1 cellular context compared by ENCODE assay signal in the genomic region with DNA sequence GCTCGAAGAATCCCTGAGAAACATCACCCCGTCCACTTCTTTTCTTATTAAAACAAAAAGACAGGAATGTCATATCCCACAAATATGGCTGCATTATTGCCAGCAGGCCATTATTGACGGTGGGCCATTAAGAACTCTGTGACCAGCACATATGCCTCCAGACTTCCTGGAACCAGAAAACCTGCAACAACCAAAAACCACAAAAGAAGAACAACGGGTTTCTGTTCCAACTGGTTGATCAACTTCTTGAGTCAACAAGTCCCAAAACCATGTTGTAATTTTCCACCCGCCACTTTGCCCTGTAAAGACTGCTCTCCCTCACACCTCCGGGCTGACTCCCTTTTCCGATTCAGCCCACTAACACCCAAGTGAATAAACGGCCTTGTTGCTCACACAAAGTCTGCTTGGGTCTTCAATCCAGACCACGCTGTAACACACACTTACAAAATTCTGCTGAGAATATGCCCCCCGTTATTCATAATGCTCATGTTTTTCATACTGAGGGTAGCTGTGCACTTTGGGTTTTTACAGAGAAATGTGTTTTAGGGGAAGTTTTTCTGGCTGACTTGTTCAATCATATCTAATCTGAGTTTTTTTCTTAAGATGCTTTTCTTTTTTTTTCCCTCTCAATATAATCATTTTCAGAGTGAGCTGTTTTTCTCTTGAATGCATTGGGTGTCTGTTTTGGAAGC.
A peak's percentile ranks its signal among the peaks of the same experiment; 100 is the strongest.
TF ChIP-seq lines count a peak whose summit lies in the region.

No MANE protein-coding gene starts in this region.

TF ChIP-seq in HepG2, 621 proteins besides CTCF, POLR2A, EP300 and RAD21 (continued from another document and continues in another):
- TF ChIP-seq, protein P1, sequence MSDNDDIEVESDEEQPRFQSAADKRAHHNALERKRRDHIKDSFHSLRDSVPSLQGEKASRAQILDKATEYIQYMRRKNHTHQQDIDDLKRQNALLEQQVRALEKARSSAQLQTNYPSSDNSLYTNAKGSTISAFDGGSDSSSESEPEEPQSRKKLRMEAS (IDR thresholded peaks at IDR 0.05) = peak; percentile 51
- TF ChIP-seq MIER3 (CRISPR knock-in tag; IDR thresholded peaks at IDR 0.05; ENCODE audit: borderline replicate concordance) = peak; percentile 44; the same call in 1 of the 2 replicates
- TF ChIP-seq SAP130 (CRISPR knock-in tag; IDR thresholded peaks at IDR 0.05; ENCODE audit: low read depth) = peak; percentile 54; the same call in 1 of the 2 replicates
- TF ChIP-seq KLF16 (CRISPR knock-in tag; IDR thresholded peaks at IDR 0.05) = peak in 1 of 2 experiments; percentile 51; a peak in 1 of 4 replicates
- TF ChIP-seq CREM (IDR thresholded peaks at IDR 0.05) = 0 out of 2 replicates have a peak, but pooled peaks have one; percentile 32
- no peak for TF ChIP-seq CREM (CRISPR knock-in tag; IDR thresholded peaks at IDR 0.05)
- TF ChIP-seq SIX1 (CRISPR knock-in tag; IDR thresholded peaks at IDR 0.05; ENCODE audit: borderline replicate concordance) = peak; percentile 9; the same call in 1 of the 2 replicates
- TF ChIP-seq, protein P2, sequence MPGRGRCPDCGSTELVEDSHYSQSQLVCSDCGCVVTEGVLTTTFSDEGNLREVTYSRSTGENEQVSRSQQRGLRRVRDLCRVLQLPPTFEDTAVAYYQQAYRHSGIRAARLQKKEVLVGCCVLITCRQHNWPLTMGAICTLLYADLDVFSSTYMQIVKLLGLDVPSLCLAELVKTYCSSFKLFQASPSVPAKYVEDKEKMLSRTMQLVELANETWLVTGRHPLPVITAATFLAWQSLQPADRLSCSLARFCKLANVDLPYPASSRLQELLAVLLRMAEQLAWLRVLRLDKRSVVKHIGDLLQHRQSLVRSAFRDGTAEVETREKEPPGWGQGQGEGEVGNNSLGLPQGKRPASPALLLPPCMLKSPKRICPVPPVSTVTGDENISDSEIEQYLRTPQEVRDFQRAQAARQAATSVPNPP (CRISPR knock-in tag; IDR thresholded peaks at IDR 0.05) = no peak
- peak; percentile 29; the same call in 1 of the 2 replicates for TF ChIP-seq TGIF2 (CRISPR knock-in tag; IDR thresholded peaks at IDR 0.05)
- no peak for TF ChIP-seq ZNF17 (CRISPR knock-in tag; IDR thresholded peaks at IDR 0.05)
- TF ChIP-seq NCOA2 (CRISPR knock-in tag; IDR thresholded peaks at IDR 0.05) = peak; percentile 73
- no peak for TF ChIP-seq TMF1 (CRISPR knock-in tag; IDR thresholded peaks at IDR 0.05; ENCODE audit: low read depth)
- TF ChIP-seq ZFP82 (CRISPR knock-in tag; IDR thresholded peaks at IDR 0.05; ENCODE audit: borderline replicate concordance) = no peak
- TF ChIP-seq, protein P3, sequence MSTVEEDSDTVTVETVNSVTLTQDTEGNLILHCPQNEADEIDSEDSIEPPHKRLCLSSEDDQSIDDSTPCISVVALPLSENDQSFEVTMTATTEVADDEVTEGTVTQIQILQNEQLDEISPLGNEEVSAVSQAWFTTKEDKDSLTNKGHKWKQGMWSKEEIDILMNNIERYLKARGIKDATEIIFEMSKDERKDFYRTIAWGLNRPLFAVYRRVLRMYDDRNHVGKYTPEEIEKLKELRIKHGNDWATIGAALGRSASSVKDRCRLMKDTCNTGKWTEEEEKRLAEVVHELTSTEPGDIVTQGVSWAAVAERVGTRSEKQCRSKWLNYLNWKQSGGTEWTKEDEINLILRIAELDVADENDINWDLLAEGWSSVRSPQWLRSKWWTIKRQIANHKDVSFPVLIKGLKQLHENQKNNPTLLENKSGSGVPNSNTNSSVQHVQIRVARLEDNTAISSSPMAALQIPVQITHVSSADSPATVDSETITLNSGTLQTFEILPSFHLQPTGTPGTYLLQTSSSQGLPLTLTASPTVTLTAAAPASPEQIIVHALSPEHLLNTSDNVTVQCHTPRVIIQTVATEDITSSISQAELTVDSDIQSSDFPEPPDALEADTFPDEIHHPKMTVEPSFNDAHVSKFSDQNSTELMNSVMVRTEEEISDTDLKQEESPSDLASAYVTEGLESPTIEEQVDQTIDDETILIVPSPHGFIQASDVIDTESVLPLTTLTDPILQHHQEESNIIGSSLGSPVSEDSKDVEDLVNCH (CRISPR knock-in tag; IDR thresholded peaks at IDR 0.05) = no peak
- TF ChIP-seq, protein P4, sequence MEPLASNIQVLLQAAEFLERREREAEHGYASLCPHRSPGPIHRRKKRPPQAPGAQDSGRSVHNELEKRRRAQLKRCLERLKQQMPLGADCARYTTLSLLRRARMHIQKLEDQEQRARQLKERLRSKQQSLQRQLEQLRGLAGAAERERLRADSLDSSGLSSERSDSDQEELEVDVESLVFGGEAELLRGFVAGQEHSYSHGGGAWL (CRISPR knock-in tag; IDR thresholded peaks at IDR 0.05) = no peak
- no peak; the same call in 1 of the 2 replicates for TF ChIP-seq FOXA1 (IDR thresholded peaks at IDR 0.05)
- peak; percentile 89 for TF ChIP-seq FOXA1 (CRISPR knock-in tag; IDR thresholded peaks at IDR 0.05)
- TF ChIP-seq FIP1L1 (IDR thresholded peaks at IDR 0.05; ENCODE audit: borderline replicate concordance, insufficient read depth, low read depth, low read length) = no peak
- TF ChIP-seq, protein P5, sequence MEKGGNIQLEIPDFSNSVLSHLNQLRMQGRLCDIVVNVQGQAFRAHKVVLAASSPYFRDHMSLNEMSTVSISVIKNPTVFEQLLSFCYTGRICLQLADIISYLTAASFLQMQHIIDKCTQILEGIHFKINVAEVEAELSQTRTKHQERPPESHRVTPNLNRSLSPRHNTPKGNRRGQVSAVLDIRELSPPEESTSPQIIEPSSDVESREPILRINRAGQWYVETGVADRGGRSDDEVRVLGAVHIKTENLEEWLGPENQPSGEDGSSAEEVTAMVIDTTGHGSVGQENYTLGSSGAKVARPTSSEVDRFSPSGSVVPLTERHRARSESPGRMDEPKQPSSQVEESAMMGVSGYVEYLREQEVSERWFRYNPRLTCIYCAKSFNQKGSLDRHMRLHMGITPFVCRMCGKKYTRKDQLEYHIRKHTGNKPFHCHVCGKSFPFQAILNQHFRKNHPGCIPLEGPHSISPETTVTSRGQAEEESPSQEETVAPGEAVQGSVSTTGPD (CRISPR knock-in tag; IDR thresholded peaks at IDR 0.05) = 0 out of 2 replicates have a peak, but pooled peaks have one; percentile 26
- TF ChIP-seq ZNF264 (CRISPR knock-in tag; IDR thresholded peaks at IDR 0.05) = 0 out of 2 replicates have a peak, but pooled peaks have one; percentile 29
- no peak for TF ChIP-seq ASH2L (IDR thresholded peaks at IDR 0.05; ENCODE audit: insufficient read length, low read depth, low read length)
- TF ChIP-seq MED1 (CRISPR knock-in tag; IDR thresholded peaks at IDR 0.05) = peak; percentile 50; the same call in 1 of the 2 replicates
- TF ChIP-seq, protein P6, sequence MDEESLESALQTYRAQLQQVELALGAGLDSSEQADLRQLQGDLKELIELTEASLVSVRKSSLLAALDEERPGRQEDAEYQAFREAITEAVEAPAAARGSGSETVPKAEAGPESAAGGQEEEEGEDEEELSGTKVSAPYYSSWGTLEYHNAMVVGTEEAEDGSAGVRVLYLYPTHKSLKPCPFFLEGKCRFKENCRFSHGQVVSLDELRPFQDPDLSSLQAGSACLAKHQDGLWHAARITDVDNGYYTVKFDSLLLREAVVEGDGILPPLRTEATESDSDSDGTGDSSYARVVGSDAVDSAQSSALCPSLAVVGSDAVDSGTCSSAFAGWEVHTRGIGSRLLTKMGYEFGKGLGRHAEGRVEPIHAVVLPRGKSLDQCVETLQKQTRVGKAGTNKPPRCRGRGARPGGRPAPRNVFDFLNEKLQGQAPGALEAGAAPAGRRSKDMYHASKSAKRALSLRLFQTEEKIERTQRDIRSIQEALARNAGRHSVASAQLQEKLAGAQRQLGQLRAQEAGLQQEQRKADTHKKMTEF (CRISPR knock-in tag; IDR thresholded peaks at IDR 0.05) = peak; percentile 41; the same call in 1 of the 2 replicates
- TF ChIP-seq DMAP1 (CRISPR knock-in tag; IDR thresholded peaks at IDR 0.05) = 0 out of 2 replicates have a peak, but pooled peaks have one; percentile 30
- TF ChIP-seq, protein P7, sequence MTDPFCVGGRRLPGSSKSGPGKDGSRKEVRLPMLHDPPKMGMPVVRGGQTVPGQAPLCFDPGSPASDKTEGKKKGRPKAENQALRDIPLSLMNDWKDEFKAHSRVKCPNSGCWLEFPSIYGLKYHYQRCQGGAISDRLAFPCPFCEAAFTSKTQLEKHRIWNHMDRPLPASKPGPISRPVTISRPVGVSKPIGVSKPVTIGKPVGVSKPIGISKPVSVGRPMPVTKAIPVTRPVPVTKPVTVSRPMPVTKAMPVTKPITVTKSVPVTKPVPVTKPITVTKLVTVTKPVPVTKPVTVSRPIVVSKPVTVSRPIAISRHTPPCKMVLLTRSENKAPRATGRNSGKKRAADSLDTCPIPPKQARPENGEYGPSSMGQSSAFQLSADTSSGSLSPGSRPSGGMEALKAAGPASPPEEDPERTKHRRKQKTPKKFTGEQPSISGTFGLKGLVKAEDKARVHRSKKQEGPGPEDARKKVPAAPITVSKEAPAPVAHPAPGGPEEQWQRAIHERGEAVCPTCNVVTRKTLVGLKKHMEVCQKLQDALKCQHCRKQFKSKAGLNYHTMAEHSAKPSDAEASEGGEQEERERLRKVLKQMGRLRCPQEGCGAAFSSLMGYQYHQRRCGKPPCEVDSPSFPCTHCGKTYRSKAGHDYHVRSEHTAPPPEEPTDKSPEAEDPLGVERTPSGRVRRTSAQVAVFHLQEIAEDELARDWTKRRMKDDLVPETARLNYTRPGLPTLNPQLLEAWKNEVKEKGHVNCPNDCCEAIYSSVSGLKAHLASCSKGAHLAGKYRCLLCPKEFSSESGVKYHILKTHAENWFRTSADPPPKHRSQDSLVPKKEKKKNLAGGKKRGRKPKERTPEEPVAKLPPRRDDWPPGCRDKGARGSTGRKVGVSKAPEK (CRISPR knock-in tag; IDR thresholded peaks at IDR 0.05; ENCODE audit: borderline replicate concordance) = no peak
- peak; percentile 60 for TF ChIP-seq CEBPG (CRISPR knock-in tag; IDR thresholded peaks at IDR 0.05)
- no peak for TF ChIP-seq RFX3 (CRISPR knock-in tag; IDR thresholded peaks at IDR 0.05)
- TF ChIP-seq, protein P8, sequence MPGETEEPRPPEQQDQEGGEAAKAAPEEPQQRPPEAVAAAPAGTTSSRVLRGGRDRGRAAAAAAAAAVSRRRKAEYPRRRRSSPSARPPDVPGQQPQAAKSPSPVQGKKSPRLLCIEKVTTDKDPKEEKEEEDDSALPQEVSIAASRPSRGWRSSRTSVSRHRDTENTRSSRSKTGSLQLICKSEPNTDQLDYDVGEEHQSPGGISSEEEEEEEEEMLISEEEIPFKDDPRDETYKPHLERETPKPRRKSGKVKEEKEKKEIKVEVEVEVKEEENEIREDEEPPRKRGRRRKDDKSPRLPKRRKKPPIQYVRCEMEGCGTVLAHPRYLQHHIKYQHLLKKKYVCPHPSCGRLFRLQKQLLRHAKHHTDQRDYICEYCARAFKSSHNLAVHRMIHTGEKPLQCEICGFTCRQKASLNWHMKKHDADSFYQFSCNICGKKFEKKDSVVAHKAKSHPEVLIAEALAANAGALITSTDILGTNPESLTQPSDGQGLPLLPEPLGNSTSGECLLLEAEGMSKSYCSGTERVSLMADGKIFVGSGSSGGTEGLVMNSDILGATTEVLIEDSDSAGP (CRISPR knock-in tag; IDR thresholded peaks at IDR 0.05; ENCODE audit: borderline replicate concordance) = no peak
- TF ChIP-seq, protein P9, sequence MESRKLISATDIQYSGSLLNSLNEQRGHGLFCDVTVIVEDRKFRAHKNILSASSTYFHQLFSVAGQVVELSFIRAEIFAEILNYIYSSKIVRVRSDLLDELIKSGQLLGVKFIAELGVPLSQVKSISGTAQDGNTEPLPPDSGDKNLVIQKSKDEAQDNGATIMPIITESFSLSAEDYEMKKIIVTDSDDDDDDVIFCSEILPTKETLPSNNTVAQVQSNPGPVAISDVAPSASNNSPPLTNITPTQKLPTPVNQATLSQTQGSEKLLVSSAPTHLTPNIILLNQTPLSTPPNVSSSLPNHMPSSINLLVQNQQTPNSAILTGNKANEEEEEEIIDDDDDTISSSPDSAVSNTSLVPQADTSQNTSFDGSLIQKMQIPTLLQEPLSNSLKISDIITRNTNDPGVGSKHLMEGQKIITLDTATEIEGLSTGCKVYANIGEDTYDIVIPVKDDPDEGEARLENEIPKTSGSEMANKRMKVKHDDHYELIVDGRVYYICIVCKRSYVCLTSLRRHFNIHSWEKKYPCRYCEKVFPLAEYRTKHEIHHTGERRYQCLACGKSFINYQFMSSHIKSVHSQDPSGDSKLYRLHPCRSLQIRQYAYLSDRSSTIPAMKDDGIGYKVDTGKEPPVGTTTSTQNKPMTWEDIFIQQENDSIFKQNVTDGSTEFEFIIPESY (CRISPR knock-in tag; IDR thresholded peaks at IDR 0.05) = peak; percentile 85
- no peak for TF ChIP-seq ZNF30 (CRISPR knock-in tag; IDR thresholded peaks at IDR 0.05)
- TF ChIP-seq, protein P10, sequence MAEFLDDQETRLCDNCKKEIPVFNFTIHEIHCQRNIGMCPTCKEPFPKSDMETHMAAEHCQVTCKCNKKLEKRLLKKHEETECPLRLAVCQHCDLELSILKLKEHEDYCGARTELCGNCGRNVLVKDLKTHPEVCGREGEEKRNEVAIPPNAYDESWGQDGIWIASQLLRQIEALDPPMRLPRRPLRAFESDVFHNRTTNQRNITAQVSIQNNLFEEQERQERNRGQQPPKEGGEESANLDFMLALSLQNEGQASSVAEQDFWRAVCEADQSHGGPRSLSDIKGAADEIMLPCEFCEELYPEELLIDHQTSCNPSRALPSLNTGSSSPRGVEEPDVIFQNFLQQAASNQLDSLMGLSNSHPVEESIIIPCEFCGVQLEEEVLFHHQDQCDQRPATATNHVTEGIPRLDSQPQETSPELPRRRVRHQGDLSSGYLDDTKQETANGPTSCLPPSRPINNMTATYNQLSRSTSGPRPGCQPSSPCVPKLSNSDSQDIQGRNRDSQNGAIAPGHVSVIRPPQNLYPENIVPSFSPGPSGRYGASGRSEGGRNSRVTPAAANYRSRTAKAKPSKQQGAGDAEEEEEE (CRISPR knock-in tag; IDR thresholded peaks at IDR 0.05; ENCODE audit: borderline replicate concordance) = no peak
- TF ChIP-seq HDAC1 (CRISPR knock-in tag; IDR thresholded peaks at IDR 0.05) = 0 out of 2 replicates have a peak, but pooled peaks have one; percentile 28
- TF ChIP-seq, protein P11, sequence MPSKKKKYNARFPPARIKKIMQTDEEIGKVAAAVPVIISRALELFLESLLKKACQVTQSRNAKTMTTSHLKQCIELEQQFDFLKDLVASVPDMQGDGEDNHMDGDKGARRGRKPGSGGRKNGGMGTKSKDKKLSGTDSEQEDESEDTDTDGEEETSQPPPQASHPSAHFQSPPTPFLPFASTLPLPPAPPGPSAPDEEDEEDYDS (CRISPR knock-in tag; IDR thresholded peaks at IDR 0.05) = 0 out of 2 replicates have a peak, but pooled peaks have one; percentile 19
- TF ChIP-seq GATAD2A (CRISPR knock-in tag; IDR thresholded peaks at IDR 0.05) = peak; percentile 62
- peak; percentile 51; the same call in 1 of the 2 replicates for TF ChIP-seq POGZ (CRISPR knock-in tag; IDR thresholded peaks at IDR 0.05)
- TF ChIP-seq NFIB (CRISPR knock-in tag; IDR thresholded peaks at IDR 0.05; ENCODE audit: borderline replicate concordance) = no peak
- no peak; the same call in 1 of the 2 replicates for TF ChIP-seq SOX13 (IDR thresholded peaks at IDR 0.05)
- peak in 1 of 2 experiments; percentile 85; a peak in 2 of 4 replicates for TF ChIP-seq SOX13 (CRISPR knock-in tag; conservative IDR thresholded peaks at IDR 0.05 in 1 of 2, IDR thresholded peaks at IDR 0.05 in 1 of 2)
- TF ChIP-seq SOX5 (CRISPR knock-in tag; IDR thresholded peaks at IDR 0.05; ENCODE audit: borderline replicate concordance) = peak; percentile 82
- TF ChIP-seq FOSL2 (CRISPR knock-in tag; IDR thresholded peaks at IDR 0.05) = peak; percentile 41; the same call in 1 of the 2 replicates
- peak; percentile 38; the same call in 1 of the 2 replicates for TF ChIP-seq FOXO1 (CRISPR knock-in tag; IDR thresholded peaks at IDR 0.05)
